Comparison of ENCODE assay signal across 8 cellular contexts in genomic region chr1:45302505-45303331, GRCh38. TPM values are rescaled to one million over a fixed set of nuclear protein-coding genes. Genes with fewer than 3 reads are reported as not detected.
DNase-seq lines count a peak whose midpoint lies in the region; ATAC-seq and TF ChIP-seq lines count a peak whose summit lies in the region.

No MANE protein-coding gene starts in this region.

- H3K9me3 ChIP-seq in BLaER1, result no peaks in the 10 kb centered on the region

- H3K27me3 Mint-ChIP-seq in effector memory CD8-positive, alpha-beta T cell, result no peaks in the 10 kb centered on the region
- peaks cover 5% of the 10 kb centered on the region for H3K27me3 Mint-ChIP-seq in nephron progenitor cell (ENCODE audit: low read depth, poor library complexity)

- no peaks in the 10 kb centered on the region for H3K36me3 ChIP-seq in BLaER1

- peak overlapping the region; percentile 85 for H3K4me2 ChIP-seq in BLaER1

- no peaks in the 10 kb centered on the region for H3K9me3 Mint-ChIP-seq in effector memory CD8-positive, alpha-beta T cell
- H3K9me3 Mint-ChIP-seq in nephron progenitor cell, result no peaks in the 10 kb centered on the region

- peaks cover 64% of the 10 kb centered on the region for H3K4me1 ChIP-seq in BLaER1

- H3K27ac ChIP-seq in BLaER1, result peak overlapping the region; percentile 77

- no peak for TF ChIP-seq POLR2A in GM18505 (IDR thresholded peaks at IDR 0.05; ENCODE audit: borderline replicate concordance, extremely low read depth, insufficient read depth, insufficient read length)

- intact Hi-C loops in sciatic nerve (cut with DNase I), result no loop called here

- H3K27ac Mint-ChIP-seq in effector memory CD8-positive, alpha-beta T cell, result peak overlapping the region; percentile 95 to 96
- no peak overlapping the region for H3K27ac Mint-ChIP-seq in nephron progenitor cell

- H3K4me1 Mint-ChIP-seq in effector memory CD8-positive, alpha-beta T cell (ENCODE audit: low read depth in 2 of 2), result peaks cover 13 to 15% of the 10 kb centered on the region in 2 donors
- H3K4me1 Mint-ChIP-seq in nephron progenitor cell, result peaks cover 69% of the 10 kb centered on the region

- peaks cover 12% of the 10 kb centered on the region for H3K36me3 Mint-ChIP-seq in effector memory CD8-positive, alpha-beta T cell (ENCODE audit: insufficient read depth)
- no peaks in the 10 kb centered on the region for H3K36me3 Mint-ChIP-seq in nephron progenitor cell (ENCODE audit: low read depth)

- peak overlapping the region; percentile 90 to 91 for H3K4me3 Mint-ChIP-seq in effector memory CD8-positive, alpha-beta T cell
- peak overlapping the region; percentile 88 for H3K4me3 Mint-ChIP-seq in nephron progenitor cell

- no peaks in the 10 kb centered on the region for H4K20me1 ChIP-seq in BLaER1

- H3K9ac ChIP-seq in BLaER1, result peak overlapping the region; percentile 82

- no peak for TF ChIP-seq CTCF in nephron progenitor cell (IDR thresholded peaks at IDR 0.05)

- no peaks in the 10 kb centered on the region for H3K27me3 ChIP-seq in BLaER1

- peak overlapping the region; percentile 74 for H3K4me3 ChIP-seq in BLaER1

- DNase-seq in NCI-H774 (lab: John Stamatoyannopoulos, UW) (peak; percentile 58), nephron progenitor cell (no peak), NCI-H2171 (lab: John Stamatoyannopoulos, UW) (no peak), sciatic nerve (ENCODE audit: low spot score) (no peak)
- DNase-seq in effector memory CD8-positive, alpha-beta T cell, result no peak

- no peak for ATAC-seq in effector memory CD8-positive, alpha-beta T cell (replicated peaks)
- ATAC-seq in GM21390 (IDR thresholded peaks at IDR 0.05; ENCODE audit: unreplicated experiment) (no peak), GM18505 (IDR thresholded peaks at IDR 0.05; ENCODE audit: unreplicated experiment) (no peak), sciatic nerve (no peak)

RNA-seq across cellular contexts. Expression of gene HPDL, which starts 24.0 kb away (rescaled TPM):
- 2.3 TPM for total RNA-seq in sciatic nerve

RNA-seq across cellular contexts. Expression of gene TOE1, which starts 37.3 kb away (rescaled TPM):
- 8.8 TPM for total RNA-seq in sciatic nerve

RNA-seq across cellular contexts. Expression of gene MUTYH, which starts 37.5 kb away (rescaled TPM):
- 37.5 TPM for total RNA-seq in sciatic nerve
